In the genomic region with DNA sequence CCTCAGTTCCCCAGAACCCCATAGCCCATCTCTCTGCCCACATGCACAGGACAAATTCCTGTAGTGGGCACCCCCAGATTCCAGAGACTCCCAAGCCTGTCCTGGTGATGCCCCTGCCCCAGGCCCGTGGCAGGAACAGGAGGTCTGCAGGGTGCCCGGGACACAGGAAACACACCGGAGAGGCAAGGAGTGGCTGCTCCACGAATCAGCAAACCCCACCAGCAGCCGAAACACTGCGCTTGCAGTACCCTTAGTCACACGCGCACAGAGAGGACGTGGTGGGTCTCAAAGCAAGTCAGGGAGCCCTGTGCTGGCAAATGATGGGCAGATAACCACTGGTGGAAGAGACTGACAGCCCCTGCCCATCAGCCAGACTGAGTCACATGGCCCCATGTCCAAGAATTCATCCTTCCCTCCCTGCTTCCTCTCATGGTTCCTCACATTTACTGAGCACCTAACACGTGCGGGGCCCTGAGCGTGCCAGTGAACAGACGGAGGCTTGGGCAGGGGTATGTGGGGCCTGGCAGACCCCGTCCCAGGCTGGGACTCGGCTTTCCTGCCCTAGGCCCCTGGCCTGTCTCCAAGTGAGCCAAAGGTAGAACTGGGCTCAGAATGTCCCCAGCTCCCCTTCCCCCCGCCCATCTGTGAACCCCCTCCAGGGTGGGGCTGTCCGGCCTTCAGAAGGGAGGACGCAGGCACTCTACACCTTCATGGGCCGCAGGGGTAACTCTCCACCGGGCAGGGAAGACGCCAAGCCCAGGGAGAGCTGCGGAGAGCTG, we compare ENCODE assay signal across 19 cellular contexts.
"Had no signal": no experiment of that assay in that cellular context is flagged by ENCODE, and none has a peak within 500 bp of the region (broad histone marks: within the 10 kb centered on the region; RNA-seq: fewer than 3 reads in every experiment).

No MANE protein-coding gene starts in this region.

- H3K4me3 Mint-ChIP-seq: activated CD4-positive, alpha-beta memory T cell treated with anti-CD3 and anti-CD28 coated beads, Interleukin-2, amount 10 ng/mL, durations not matched to agents 7 days and 5 days; activated T-cell treated with anti-CD3 and anti-CD28 coated beads, Interleukin-2, amount 50 U/mL, for 4 hours had no signal

- H3K27me3 ChIP-seq: ascending aorta, pancreas had no signal

- H3K36me3 Mint-ChIP-seq: naive thymus-derived CD4-positive, alpha-beta T cell had no signal

- DNase-seq: activated CD4-positive, alpha-beta memory T cell treated with anti-CD3 and anti-CD28 coated beads, Interleukin-2, amount 10 ng/mL, durations not matched to agents 7 days and 5 days; activated CD4-positive, alpha-beta T cell treated with anti-CD3 and anti-CD28 coated beads for 4 hours; activated effector memory CD4-positive, alpha-beta T cell treated with Interleukin-2 at 50 U/mL for 16 hours; activated naive CD4-positive, alpha-beta T cell treated with anti-CD3 and anti-CD28 coated beads, Interleukin-2, amount 50 U/mL, for 16 hours; activated T-cell treated with anti-CD3 and anti-CD28 coated beads, Interleukin-2, amount 50 U/mL, for 4 hours; cortex of kidney; left ventricle myocardium inferior; mesendoderm; naive thymus-derived CD4-positive, alpha-beta T cell; pancreas; stimulated activated CD4-positive, alpha-beta T cell treated with anti-CD3 and anti-CD28 coated beads, Interleukin-12 subunit alpha, Interleukin-12 subunit beta, amount 100 ng/mL, for 4 hours; stimulated activated CD4-positive, alpha-beta T cell treated with anti-CD3 and anti-CD28 coated beads, Interleukin-1b, Interleukin-23, amount 100 ng/mL, for 48 hours; stimulated activated CD8-positive, alpha-beta memory T cell treated with anti-CD3 and anti-CD28 coated beads, Interleukin-4, amount 100 ng/mL, for 48 hours; stimulated activated naive CD4-positive, alpha-beta T cell treated with Interleukin-2 at 50 U/mL for 16 hours; SW 1271; uterus; WERI-Rb-1 had no signal

- ATAC-seq: naive thymus-derived CD4-positive, alpha-beta T cell; pancreas had no signal

- H3K27ac ChIP-seq: ascending aorta, left ventricle myocardium inferior, pancreas, tibial nerve, uterus, WERI-Rb-1 had no signal

- H3K4me3 ChIP-seq: ascending aorta, left ventricle myocardium inferior, pancreas, tibial nerve, uterus had no signal

- H3K9me3 ChIP-seq: ascending aorta, left ventricle myocardium inferior, pancreas, tibial nerve, uterus had no signal

- H3K36me3 ChIP-seq: ascending aorta, left ventricle myocardium inferior, pancreas, tibial nerve, uterus, WERI-Rb-1 had no signal

- H3K4me1 Mint-ChIP-seq: activated CD4-positive, alpha-beta memory T cell treated with anti-CD3 and anti-CD28 coated beads, Interleukin-2, amount 10 ng/mL, durations not matched to agents 7 days and 5 days had no signal

- H3K4me1 ChIP-seq: ascending aorta, left ventricle myocardium inferior, pancreas, uterus had no signal

- H3K27ac Mint-ChIP-seq: activated CD4-positive, alpha-beta memory T cell treated with anti-CD3 and anti-CD28 coated beads, Interleukin-2, amount 10 ng/mL, durations not matched to agents 7 days and 5 days; naive thymus-derived CD4-positive, alpha-beta T cell had no signal

- H3K9me3 Mint-ChIP-seq: activated CD4-positive, alpha-beta memory T cell treated with anti-CD3 and anti-CD28 coated beads, Interleukin-2, amount 10 ng/mL, durations not matched to agents 7 days and 5 days; activated T-cell treated with anti-CD3 and anti-CD28 coated beads, Interleukin-2, amount 50 U/mL, for 4 hours; naive thymus-derived CD4-positive, alpha-beta T cell had no signal
